ENCODE assay signal across 28 cellular contexts in the genomic region with DNA sequence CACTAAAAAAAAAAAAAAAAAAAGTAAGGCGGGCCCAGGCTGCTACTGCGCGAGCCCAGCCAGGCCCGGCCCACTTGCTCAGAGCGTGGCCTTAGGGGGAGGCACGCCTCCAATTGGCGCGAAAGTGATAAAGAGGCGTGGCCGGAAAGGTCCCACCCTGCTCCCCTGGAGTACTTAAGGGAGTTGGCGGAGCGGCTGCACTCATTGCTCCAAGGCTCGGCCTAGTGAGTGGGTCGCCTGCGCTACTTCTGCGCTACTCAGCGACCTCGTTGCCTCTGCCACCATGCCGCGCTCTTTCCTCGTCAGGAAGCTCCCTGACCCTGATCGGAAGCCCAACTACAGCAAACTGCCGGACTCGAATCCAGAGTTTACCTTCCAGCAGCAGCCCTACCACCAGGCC. TPM values are rescaled to one million over a fixed set of nuclear protein-coding genes. Genes with fewer than 3 reads are reported as not detected.
"Had no signal": no experiment of that assay in that cellular context is flagged by ENCODE, and none has a peak within 500 bp of the region (broad histone marks: within the 10 kb centered on the region; RNA-seq: fewer than 3 reads in every experiment).

No MANE protein-coding gene starts in this region.

- H3K27me3 ChIP-seq: esophagus squamous epithelium, heart right ventricle, neural progenitor cell, right atrium auricular region, sigmoid colon, stomach, tibial artery, upper lobe of left lung, uterus had no signal

- H3K4me1 ChIP-seq: esophagus squamous epithelium, heart right ventricle, prostate gland, right atrium auricular region, sigmoid colon, stomach, tibial artery, upper lobe of left lung, uterus had no signal

- H3K9me3 ChIP-seq: esophagus squamous epithelium, heart right ventricle, prostate gland, right atrium auricular region, sigmoid colon, stomach, tibial artery, upper lobe of left lung, uterus had no signal

- H3K36me3 ChIP-seq: esophagus squamous epithelium, heart right ventricle, neural progenitor cell, prostate gland, right atrium auricular region, sigmoid colon, stomach, tibial artery, upper lobe of left lung, uterus had no signal

- H3K27ac ChIP-seq: esophagus squamous epithelium, heart right ventricle, neural progenitor cell, prostate gland, right atrium auricular region, sigmoid colon, stomach, tibial artery, upper lobe of left lung, uterus had no signal

- H3K4me3 ChIP-seq: esophagus squamous epithelium, heart right ventricle, lung, neural progenitor cell, prostate gland, right atrium auricular region, sigmoid colon, stomach, tibial artery, upper lobe of left lung, uterus had no signal

- DNase-seq: cortex of kidney; effector memory CD8-positive, alpha-beta T cell; erythroblast; esophagus squamous epithelium; foreskin melanocyte; glutamatergic neuron; heart right ventricle; hypothalamus; immature natural killer cell; islet precursor cell; left ventricle myocardium superior; naive B cell; nucleus accumbens; sigmoid colon; stimulated activated CD4-positive, alpha-beta T cell treated with anti-CD3 and anti-CD28 coated beads, Interleukin-2, amount 100 ng/mL, for 24 hours; stimulated activated CD4-positive, alpha-beta T cell treated with anti-CD3 and anti-CD28 coated beads, Interleukin-4, amount 100 ng/mL, for 24 hours; stimulated activated naive CD4-positive, alpha-beta T cell treated with Interleukin-2 at 50 U/mL for 16 hours; stomach; tibial artery; uterus had no signal

RNA-seq across cellular contexts. Expression of a gene that starts 36.9 kb away (rescaled TPM):
- total RNA-seq: left ventricle myocardium superior; mononuclear cell; natural killer cell treated with Interleukin-12 subunit alpha and Interleukin-12 subunit beta and Interleukin-15 and Interleukin-18, amount 100 ng/mL, for 72 hours; osteocyte had no signal
- polyA plus RNA-seq: immature natural killer cell had no signal
